Comparison of ENCODE assay signal across 28 cellular contexts in the genomic region with DNA sequence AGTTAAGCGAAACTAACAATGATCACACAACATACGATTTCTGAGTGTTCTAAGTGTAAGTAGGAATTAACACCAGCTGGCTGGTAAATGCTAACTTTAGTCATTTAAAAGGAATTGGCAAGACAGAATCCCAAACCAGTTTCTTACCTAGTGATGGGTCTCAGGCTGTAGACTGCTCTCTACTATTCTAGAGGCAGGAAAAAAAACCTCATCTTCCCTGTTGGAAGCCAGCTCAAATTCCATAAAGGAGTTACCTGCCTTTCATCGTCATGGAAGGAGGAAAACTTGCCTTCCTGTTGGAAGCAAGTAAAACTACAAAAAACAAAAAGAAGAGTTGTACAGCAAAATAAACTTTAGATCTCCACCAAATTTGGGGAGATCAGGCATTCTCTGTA. TPM values are rescaled to one million over a fixed set of nuclear protein-coding genes. Genes with fewer than 3 reads are reported as not detected.
DNase-seq lines count a peak whose midpoint lies in the region; ATAC-seq and TF ChIP-seq lines count a peak whose summit lies in the region.
"Had no signal": no experiment of that assay in that cellular context is flagged by ENCODE, and none has a peak within 500 bp of the region (broad histone marks: within the 10 kb centered on the region; RNA-seq: fewer than 3 reads in every experiment).

No MANE protein-coding gene starts in this region.

- no peak for TF ChIP-seq CTCF in GM23338 (conservative IDR thresholded peaks at IDR 0.05; ENCODE audit: low read depth in 2 of 2)
- no peak for TF ChIP-seq CTCF in Loucy (conservative IDR thresholded peaks at IDR 0.05; ENCODE audit: low read length)
- TF ChIP-seq CTCF in smooth muscle cell (IDR thresholded peaks at IDR 0.05; ENCODE audit: borderline replicate concordance, insufficient read depth, poor library complexity, severe bottlenecking), result no peak

- H3K36me3 Mint-ChIP-seq in GM23338 (ENCODE audit: low read depth), result no peaks in the 10 kb centered on the region
- H3K36me3 Mint-ChIP-seq in activated CD8-positive, alpha-beta memory T cell treated with anti-CD3 and anti-CD28 coated beads, Interleukin-2, amount 10 ng/mL, durations not matched to agents 7 days and 5 days, result no peaks in the 10 kb centered on the region

- no peaks in the 10 kb centered on the region for H3K79me2 ChIP-seq in GM23338 (replicated peaks; ENCODE audit: insufficient read depth)
- H3K79me2 ChIP-seq in Loucy (ENCODE audit: insufficient read depth, low read length), result no peaks in the 10 kb centered on the region
- no peaks in the 10 kb centered on the region for H3K79me2 ChIP-seq in smooth muscle cell (ENCODE audit: low read depth)

- peaks cover 10% of the 10 kb centered on the region for H3K27me3 Mint-ChIP-seq in GM23338 (ENCODE audit: insufficient read depth, low read depth, poor library complexity)
- H3K27me3 Mint-ChIP-seq in activated CD8-positive, alpha-beta memory T cell treated with anti-CD3 and anti-CD28 coated beads, Interleukin-2, amount 10 ng/mL, durations not matched to agents 7 days and 5 days, result peaks cover 36% of the 10 kb centered on the region

- peaks cover 31% of the 10 kb centered on the region for H3K4me1 Mint-ChIP-seq in GM23338
- no peaks in the 10 kb centered on the region for H3K4me1 Mint-ChIP-seq in activated CD8-positive, alpha-beta memory T cell treated with anti-CD3 and anti-CD28 coated beads, Interleukin-2, amount 10 ng/mL, durations not matched to agents 7 days and 5 days

- CTCF ChIA-PET in activated CD8-positive, alpha-beta memory T cell treated with anti-CD3 and anti-CD28 coated beads, Interleukin-2, amount 10 ng/mL, durations not matched to agents 7 days and 5 days (lab: Charles Lee), result interaction anchor here (1.3 to 1.4 kb wide), 2 partner anchors 25 to 87 kb away, joined by 3 read pairs; no protein-coding TSS in a partner anchor

- H3K4me1 ChIP-seq in GM23338 (ENCODE audit: insufficient read depth) (peaks cover 20% of the 10 kb centered on the region), Loucy (ENCODE audit: insufficient read depth, low read length, poor library complexity, severe bottlenecking) (no peaks in the 10 kb centered on the region), iPS-15b (ENCODE audit: control insufficient read depth, insufficient read depth, low read length) (peaks cover 16% of the 10 kb centered on the region), smooth muscle cell (ENCODE audit: low read depth) (no peaks in the 10 kb centered on the region)
- H3K4me1 ChIP-seq: BLaER1 had no signal

- no peaks in the 10 kb centered on the region for H3K27me3 ChIP-seq in GM23338 (ENCODE audit: insufficient read depth)
- no peaks in the 10 kb centered on the region for H3K27me3 ChIP-seq in Loucy (ENCODE audit: insufficient read depth, low read length, poor library complexity, severe bottlenecking)
- no peaks in the 10 kb centered on the region for H3K27me3 ChIP-seq in iPS-15b (ENCODE audit: control insufficient read depth, insufficient read depth, low read length)
- no peaks in the 10 kb centered on the region for H3K27me3 ChIP-seq in smooth muscle cell (ENCODE audit: low read depth)
- H3K27me3 ChIP-seq: BLaER1 had no signal

- no peak overlapping the region for H2AFZ ChIP-seq in GM23338
- 0 out of 2 replicates have a peak overlapping the region, but pooled peaks have one; percentile 39 for H2AFZ ChIP-seq in Loucy (ENCODE audit: low read length)
- H2AFZ ChIP-seq in smooth muscle cell (ENCODE audit: low read depth), result peak overlapping the region; percentile 45
- H2AFZ ChIP-seq: GM23248 had no signal

- H3K4me3 Mint-ChIP-seq in GM23338, result peak overlapping the region; percentile 73; the same call in 2 of the 3 replicates
- no peak overlapping the region for H3K4me3 Mint-ChIP-seq in activated CD8-positive, alpha-beta memory T cell treated with anti-CD3 and anti-CD28 coated beads, Interleukin-2, amount 10 ng/mL, durations not matched to agents 7 days and 5 days
- H3K4me3 Mint-ChIP-seq: CD4-positive, alpha-beta T cell had no signal

- 0 out of 2 replicates have a peak, but pooled peaks cover 10% of the 10 kb centered on the region for H3F3A ChIP-seq in GM23338 (replicated peaks; ENCODE audit: low read depth)
- H3F3A ChIP-seq in Loucy (ENCODE audit: low read depth), result no peaks in the 10 kb centered on the region
- no peaks in the 10 kb centered on the region for H3F3A ChIP-seq in smooth muscle cell (ENCODE audit: low read depth)

- H3K4me3 ChIP-seq in GM23338 (peak overlapping the region; percentile 24), Loucy (ENCODE audit: low read length, poor library complexity, severe bottlenecking) (no peak overlapping the region), iPS-15b (ENCODE audit: low read depth, low read length) (no peak overlapping the region), smooth muscle cell (no peak overlapping the region)
- H3K4me3 ChIP-seq: BLaER1, GM12878, GM23248 had no signal

- no peak overlapping the region for H3K9ac ChIP-seq in Loucy (ENCODE audit: low read depth, low read length, poor library complexity, severe bottlenecking)
- H3K9ac ChIP-seq in iPS-15b (ENCODE audit: low read depth, low read length), result peak overlapping the region; percentile 28
- H3K9ac ChIP-seq in smooth muscle cell (ENCODE audit: low read depth), result no peak overlapping the region
- H3K9ac ChIP-seq: BLaER1, GM23248, SK-N-SH had no signal

- H4K20me1 ChIP-seq in GM23338 (replicated peaks; ENCODE audit: insufficient read depth), result no peaks in the 10 kb centered on the region
- no peaks in the 10 kb centered on the region for H4K20me1 ChIP-seq in Loucy (ENCODE audit: insufficient read depth, low read length, poor library complexity, severe bottlenecking)
- H4K20me1 ChIP-seq in smooth muscle cell (ENCODE audit: low read depth), result no peaks in the 10 kb centered on the region
- H4K20me1 ChIP-seq: BLaER1 had no signal

- H3K9me3 ChIP-seq in Loucy (ENCODE audit: insufficient read depth, low read depth, low read length), result no peaks in the 10 kb centered on the region
- no peaks in the 10 kb centered on the region for H3K9me3 ChIP-seq in iPS-15b (ENCODE audit: control insufficient read depth, insufficient read depth, low read length)
- H3K9me3 ChIP-seq in smooth muscle cell (replicated peaks; ENCODE audit: low read depth), result no peaks in the 10 kb centered on the region
- H3K9me3 ChIP-seq: BLaER1, SK-N-SH had no signal

- H3K9me3 Mint-ChIP-seq in GM23338, result no peaks in the 10 kb centered on the region
- H3K9me3 Mint-ChIP-seq in activated CD8-positive, alpha-beta memory T cell treated with anti-CD3 and anti-CD28 coated beads, Interleukin-2, amount 10 ng/mL, durations not matched to agents 7 days and 5 days (ENCODE audit: low read depth), result no peaks in the 10 kb centered on the region
- H3K9me3 Mint-ChIP-seq: CD4-positive, alpha-beta T cell had no signal

- H3K9me2 ChIP-seq in GM23338 (ENCODE audit: insufficient read depth) (no peaks in the 10 kb centered on the region), Loucy (replicated peaks; ENCODE audit: low read depth, low read length) (no peaks in the 10 kb centered on the region)
- H3K9me2 ChIP-seq: SK-N-SH had no signal

- H3K27ac Mint-ChIP-seq in GM23338, result peak overlapping the region; percentile 98
- H3K27ac Mint-ChIP-seq in activated CD8-positive, alpha-beta memory T cell treated with anti-CD3 and anti-CD28 coated beads, Interleukin-2, amount 10 ng/mL, durations not matched to agents 7 days and 5 days, result no peak overlapping the region
- H3K27ac Mint-ChIP-seq: CD4-positive, alpha-beta T cell had no signal

- peak; percentile 90 for ATAC-seq in GM23338
- ATAC-seq in HG03460 (IDR thresholded peaks at IDR 0.05; ENCODE audit: unreplicated experiment), result no peak
- no peak for ATAC-seq in SK-N-SH treated with all-trans-retinoic acid at 6 μM for 48 hours
- no peak for ATAC-seq in activated CD8-positive, alpha-beta memory T cell treated with anti-CD3 and anti-CD28 coated beads, Interleukin-2, amount 10 ng/mL, durations not matched to agents 7 days and 5 days
- ATAC-seq: GM12878, PC-3 had no signal

- 34% methylated on average over 3 of the region's 3 CpGs for WGBS in smooth muscle cell (ENCODE audit: low lambda C conversion rate)

- H3K27ac ChIP-seq in GM23338 (ENCODE audit: low read depth) (peak overlapping the region; percentile 91), smooth muscle cell (ENCODE audit: low read depth) (no peak overlapping the region)
- H3K27ac ChIP-seq: BLaER1, GM23248 had no signal

- H3K4me2 ChIP-seq in GM23338 (peak overlapping the region; percentile 58), Loucy (ENCODE audit: low read depth, low read length, poor library complexity, severe bottlenecking) (no peak overlapping the region), smooth muscle cell (no peak overlapping the region)
- H3K4me2 ChIP-seq: BLaER1, SK-N-SH had no signal

- no peaks in the 10 kb centered on the region for H3K36me3 ChIP-seq in GM23338 (ENCODE audit: insufficient read depth)
- H3K36me3 ChIP-seq in Loucy (ENCODE audit: insufficient read depth, low read length), result no peaks in the 10 kb centered on the region
- H3K36me3 ChIP-seq in iPS-15b (ENCODE audit: control insufficient read depth, insufficient read depth, low read length), result no peaks in the 10 kb centered on the region
- no peaks in the 10 kb centered on the region for H3K36me3 ChIP-seq in smooth muscle cell (ENCODE audit: low read depth)
- H3K36me3 ChIP-seq: BLaER1 had no signal

- peak; percentile 70 for DNase-seq in GM23338 (ENCODE audit: low spot score)
- DNase-seq in smooth muscle cell (lab: John Stamatoyannopoulos, UW; ENCODE audit: unreplicated experiment), result no peak
- DNase-seq in activated CD8-positive, alpha-beta memory T cell treated with anti-CD3 and anti-CD28 coated beads, Interleukin-2, amount 10 ng/mL, durations not matched to agents 7 days and 5 days, result no peak
- DNase-seq: CD4-positive, alpha-beta T cell; COR-L47; DMS53; GDM1; GM23248; KG1; NCI-H1092; NCI-H1436; NCI-H187; NCI-H2081 treated with DMSO at 0.1 percent for 48 hours; NCI-H2171; NCI-H524; NCI-H748 treated with DMSO at 0.1 percent for 48 hours; NK-92 treated with Interleukin-12 subunit alpha and Interleukin-12 subunit beta, amount 100 ng/mL, for 24 hours; PC-3; SK-N-SH had no signal

TF ChIP-seq in GM23338, 12 proteins besides CTCF, POLR2A, EP300 and RAD21 (continues in another document):
- TF ChIP-seq STAT1 (IDR thresholded peaks at IDR 0.05; ENCODE audit: unreplicated experiment), result no peak

RNA-seq across cellular contexts. Expression of gene SLC7A8, which starts 23.7 kb away (rescaled TPM):
- total RNA-seq in GM23338 (2014; rRNA removed; shearing (Covaris generic)), result 105 and 117 TPM in 2 replicates
- polyA plus RNA-seq in GM23338 (2016; fragmentation: Nextera tagmentation; extraction: Ambion mirVana), result 122 and 124 TPM in 2 replicates
- 16.4 and 18.9 TPM in 2 replicates for total RNA-seq in smooth muscle cell
- 26.0 and 29.1 TPM in 2 replicates for polyA plus RNA-seq in smooth muscle cell
- under 1 TPM; 0.54 to 0.91 TPM for total RNA-seq in activated CD8-positive, alpha-beta memory T cell treated with anti-CD3 and anti-CD28 coated beads, Interleukin-2, amount 10 ng/mL, durations not matched to agents 7 days and 5 days

RNA-seq across cellular contexts. Expression of gene RNF212B, which starts 30.6 kb away (rescaled TPM):
- total RNA-seq in GM23338 (2014; rRNA removed; shearing (Covaris generic)), result not detected in 2 replicates
- polyA plus RNA-seq in GM23338 (2016; fragmentation: Nextera tagmentation; extraction: Ambion mirVana) (0.68 TPM in 1 of 2 replicates, not detected in the other), smooth muscle cell (not detected in 2 replicates)
- not detected in 2 replicates for total RNA-seq in smooth muscle cell
- total RNA-seq in activated CD8-positive, alpha-beta memory T cell treated with anti-CD3 and anti-CD28 coated beads, Interleukin-2, amount 10 ng/mL, durations not matched to agents 7 days and 5 days, result not detected
- total RNA-seq: CD4-positive, alpha-beta T cell; Daoy; GM12878; GM23248; HT-29; PC-3 had no signal
- polyA plus RNA-seq: AG04450, GM12878, GM23248, SK-N-SH had no signal
